In the genomic region with DNA sequence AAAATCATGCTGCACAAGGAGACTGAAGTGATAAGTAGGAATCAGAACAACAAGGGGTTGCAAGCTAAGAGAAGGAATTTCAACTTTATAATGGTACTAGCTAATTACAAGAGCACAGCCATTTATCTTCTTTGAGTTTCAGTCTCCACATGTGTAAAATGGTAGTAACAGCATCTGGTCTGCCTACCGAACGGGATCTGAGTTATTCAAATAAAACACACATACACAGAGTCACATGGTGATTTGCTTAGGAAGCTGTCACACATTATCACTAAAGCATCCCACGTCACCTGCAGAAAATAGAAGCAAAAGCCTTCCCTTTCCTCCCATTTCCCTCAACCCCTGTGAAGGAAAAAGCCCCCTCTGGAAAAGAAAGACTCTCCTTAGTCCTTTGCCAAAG, we compare ENCODE assay signal across 11 cellular contexts.
DNase-seq lines count a peak whose midpoint lies in the region; TF ChIP-seq lines count a peak whose summit lies in the region.
"Had no signal": no experiment of that assay in that cellular context is flagged by ENCODE, and none has a peak within 500 bp of the region (broad histone marks: within the 10 kb centered on the region; RNA-seq: fewer than 3 reads in every experiment).

No MANE protein-coding gene starts in this region.

- no peaks in the 10 kb centered on the region for H3K36me3 Mint-ChIP-seq in CD8-positive, alpha-beta memory T cell
- H3K36me3 Mint-ChIP-seq: CD4-positive, CD25-positive, alpha-beta regulatory T cell; IgD-negative memory B cell had no signal

- H3K4me2 ChIP-seq in BLaER1 treated with 17β-estradiol and CSF1 and Interleukin-3, amounts not matched to agents 10 nM and 100 nM: peak overlapping the region in 7 of 11 experiments; percentile 8 to 37 (median 16); a peak in 11 of 22 replicates
- H3K4me2 ChIP-seq in neural cell (ENCODE audit: low read length): peak overlapping the region; percentile 2

- H3K36me3 ChIP-seq in A673 (ENCODE audit: insufficient read depth, low read length, poor library complexity, severe bottlenecking) (no peaks in the 10 kb centered on the region), neural cell (ENCODE audit: insufficient read depth, low read length) (no peaks in the 10 kb centered on the region)
- no peaks in the 10 kb centered on the region for H3K36me3 ChIP-seq in BLaER1 treated with 17β-estradiol and CSF1 and Interleukin-3, amounts not matched to agents 10 nM and 100 nM
- H3K36me3 ChIP-seq in CD8-positive, alpha-beta memory T cell (ENCODE audit: insufficient read depth, low read length): no peaks in the 10 kb centered on the region

- H3K27me3 Mint-ChIP-seq in CD8-positive, alpha-beta memory T cell: peaks cover 0 to 4% of the 10 kb centered on the region in 2 donors
- H3K27me3 Mint-ChIP-seq: CD4-positive, CD25-positive, alpha-beta regulatory T cell had no signal

- no peaks in the 10 kb centered on the region for H3K27me3 ChIP-seq in A673 (replicated peaks; ENCODE audit: insufficient read depth, low read depth, low read length, poor library complexity)
- no peaks in the 10 kb centered on the region for H3K27me3 ChIP-seq in BLaER1 treated with 17β-estradiol and CSF1 and Interleukin-3, amounts not matched to agents 10 nM and 100 nM
- H3K27me3 ChIP-seq in neural cell (ENCODE audit: insufficient read depth, low read depth, low read length): no peaks in the 10 kb centered on the region
- H3K27me3 ChIP-seq in CD8-positive, alpha-beta memory T cell (ENCODE audit: insufficient read depth, low read length, poor library complexity, severe bottlenecking): no peaks in the 10 kb centered on the region

- H4K20me1 ChIP-seq in BLaER1 treated with 17β-estradiol and CSF1 and Interleukin-3, amounts not matched to agents 10 nM and 100 nM: no peaks in the 10 kb centered on the region
- H4K20me1 ChIP-seq in neural cell (ENCODE audit: insufficient read depth): no peaks in the 10 kb centered on the region

- no peak for TF ChIP-seq RAD21 in neural cell (conservative IDR thresholded peaks at IDR 0.05)

- H3K9me2 ChIP-seq in neural cell (ENCODE audit: insufficient read depth, low read length): no peaks in the 10 kb centered on the region

- H3K9me3 Mint-ChIP-seq in CD8-positive, alpha-beta memory T cell: no peaks in the 10 kb centered on the region
- H3K9me3 Mint-ChIP-seq: IgD-negative memory B cell had no signal

- no peak overlapping the region for H3K4me3 Mint-ChIP-seq in CD8-positive, alpha-beta memory T cell
- H3K4me3 Mint-ChIP-seq: CD4-positive, CD25-positive, alpha-beta regulatory T cell; IgD-negative memory B cell had no signal

- H3K79me2 ChIP-seq in neural cell (replicated peaks; ENCODE audit: insufficient read depth, low read length): no peaks in the 10 kb centered on the region

- H3F3A ChIP-seq in neural cell (ENCODE audit: insufficient read depth, low read length, poor library complexity, severe bottlenecking): no peaks in the 10 kb centered on the region

- H3K27ac ChIP-seq in A673 (ENCODE audit: low read depth, low read length, poor library complexity, severe bottlenecking) (peak overlapping the region; percentile 26), neural cell (ENCODE audit: low read length) (no peak overlapping the region)
- no peak overlapping the region for H3K27ac ChIP-seq in BLaER1 treated with 17β-estradiol and CSF1 and Interleukin-3, amounts not matched to agents 10 nM and 100 nM
- H3K27ac ChIP-seq in CD8-positive, alpha-beta memory T cell (ENCODE audit: low read depth, low read length): no peak overlapping the region

- peak overlapping the region; percentile 27 for H2AFZ ChIP-seq in neural cell (ENCODE audit: low read depth, low read length)

- TF ChIP-seq EP300 in neural cell (conservative IDR thresholded peaks at IDR 0.05; ENCODE audit: poor library complexity, severe bottlenecking): no peak

- CTCF ChIA-PET in A673 (lab: Charles Lee): no interaction called here
- CTCF ChIA-PET in CD8-positive, alpha-beta memory T cell (lab: Charles Lee): no interaction called here

- no peak overlapping the region for H3K9ac ChIP-seq in BLaER1 treated with 17β-estradiol and CSF1 and Interleukin-3, amounts not matched to agents 10 nM and 100 nM
- no peak overlapping the region for H3K9ac ChIP-seq in neural cell (ENCODE audit: low read length)

- H3K4me3 ChIP-seq in A673 (ENCODE audit: low read depth, low read length, poor library complexity, severe bottlenecking) (no peak overlapping the region), neural cell (ENCODE audit: low read length) (no peak overlapping the region)
- no peak overlapping the region for H3K4me3 ChIP-seq in BLaER1 treated with 17β-estradiol and CSF1 and Interleukin-3, amounts not matched to agents 10 nM and 100 nM
- no peak overlapping the region for H3K4me3 ChIP-seq in CD8-positive, alpha-beta memory T cell (ENCODE audit: low read length)

- no TSS peak for BruUV-seq in A673 (replicated peaks; lab: Mats Ljungman, UMichigan)

- peaks cover 30% of the 10 kb centered on the region for H3K4me1 ChIP-seq in A673 (ENCODE audit: insufficient read depth, low read length, poor library complexity, severe bottlenecking)
- peaks cover 0 to 25% (median 12%) of the 10 kb centered on the region in 10 experiments; a peak in 12 of 20 replicates for H3K4me1 ChIP-seq in BLaER1 treated with 17β-estradiol and CSF1 and Interleukin-3, amounts not matched to agents 10 nM and 100 nM
- no peaks in the 10 kb centered on the region for H3K4me1 ChIP-seq in CD8-positive, alpha-beta memory T cell (ENCODE audit: insufficient read depth, low read length)

- DNase-seq in A673 (ENCODE audit: low spot score): no peak
- peak; percentile 60 to 66 for DNase-seq in NCI-H526 (lab: John Stamatoyannopoulos, UW)
- DNase-seq in NCI-H2171 (lab: John Stamatoyannopoulos, UW): no peak
- no peak for DNase-seq in NCI-H2107 treated with DMSO at 0.1 percent for 48 hours (lab: John Stamatoyannopoulos, UW; ENCODE audit: unreplicated experiment)
- no peak for DNase-seq in CD8-positive, alpha-beta memory T cell
- DNase-seq: Calu3; CD4-positive, CD25-positive, alpha-beta regulatory T cell; DMS 273 treated with DMSO at 0.1 percent for 48 hours had no signal

- TF ChIP-seq CTCF in A673 (conservative IDR thresholded peaks at IDR 0.05; ENCODE audit: low read depth, low read length) (no peak), neural cell (IDR thresholded peaks at IDR 0.05; ENCODE audit: poor library complexity, severe bottlenecking) (no peak)

- H3K9me3 ChIP-seq in A673 (ENCODE audit: low read depth, low read length, poor library complexity, severe bottlenecking): no peaks in the 10 kb centered on the region
- H3K9me3 ChIP-seq in BLaER1 treated with 17β-estradiol and CSF1 and Interleukin-3, amounts not matched to agents 10 nM and 100 nM (replicated peaks in 1 of 11): no peaks in the 10 kb centered on the region
- no peaks in the 10 kb centered on the region for H3K9me3 ChIP-seq in neural cell (ENCODE audit: low read length)
- no peaks in the 10 kb centered on the region for H3K9me3 ChIP-seq in CD8-positive, alpha-beta memory T cell (ENCODE audit: low read length)

- intact Hi-C loops in A673 (cut with micrococcal nuclease; ENCODE audit: unreplicated experiment): loop anchor here (5.0 kb wide), 1 partner anchor 734 kb away; a partner anchor contains a TSS

- H3K27ac Mint-ChIP-seq in CD8-positive, alpha-beta memory T cell: no peak overlapping the region
- H3K27ac Mint-ChIP-seq: CD4-positive, CD25-positive, alpha-beta regulatory T cell; IgD-negative memory B cell had no signal

- POLR2A ChIA-PET in A673 (lab: Charles Lee; ENCODE audit: low non-redundant PET): no interaction called here
- POLR2A ChIA-PET in CD8-positive, alpha-beta memory T cell (lab: Charles Lee): no interaction called here

- no peaks in the 10 kb centered on the region for H3K4me1 Mint-ChIP-seq in CD8-positive, alpha-beta memory T cell
- H3K4me1 Mint-ChIP-seq: CD4-positive, CD25-positive, alpha-beta regulatory T cell; IgD-negative memory B cell had no signal

TF ChIP-seq in neural cell, 6 proteins besides CTCF, POLR2A, EP300 and RAD21:
- TF ChIP-seq SMC3 (conservative IDR thresholded peaks at IDR 0.05; ENCODE audit: poor library complexity) (no peak), EZH2 (IDR thresholded peaks at IDR 0.05; ENCODE audit: borderline replicate concordance, insufficient read depth, low read length, poor library complexity, severe bottlenecking) (no peak), TAF1 (IDR thresholded peaks at IDR 0.05; ENCODE audit: low read depth) (no peak), POLR2AphosphoS5 (IDR thresholded peaks at IDR 0.05) (no peak), MXI1 (conservative IDR thresholded peaks at IDR 0.05; ENCODE audit: poor library complexity, severe bottlenecking) (no peak)
- TF ChIP-seq, protein P1, sequence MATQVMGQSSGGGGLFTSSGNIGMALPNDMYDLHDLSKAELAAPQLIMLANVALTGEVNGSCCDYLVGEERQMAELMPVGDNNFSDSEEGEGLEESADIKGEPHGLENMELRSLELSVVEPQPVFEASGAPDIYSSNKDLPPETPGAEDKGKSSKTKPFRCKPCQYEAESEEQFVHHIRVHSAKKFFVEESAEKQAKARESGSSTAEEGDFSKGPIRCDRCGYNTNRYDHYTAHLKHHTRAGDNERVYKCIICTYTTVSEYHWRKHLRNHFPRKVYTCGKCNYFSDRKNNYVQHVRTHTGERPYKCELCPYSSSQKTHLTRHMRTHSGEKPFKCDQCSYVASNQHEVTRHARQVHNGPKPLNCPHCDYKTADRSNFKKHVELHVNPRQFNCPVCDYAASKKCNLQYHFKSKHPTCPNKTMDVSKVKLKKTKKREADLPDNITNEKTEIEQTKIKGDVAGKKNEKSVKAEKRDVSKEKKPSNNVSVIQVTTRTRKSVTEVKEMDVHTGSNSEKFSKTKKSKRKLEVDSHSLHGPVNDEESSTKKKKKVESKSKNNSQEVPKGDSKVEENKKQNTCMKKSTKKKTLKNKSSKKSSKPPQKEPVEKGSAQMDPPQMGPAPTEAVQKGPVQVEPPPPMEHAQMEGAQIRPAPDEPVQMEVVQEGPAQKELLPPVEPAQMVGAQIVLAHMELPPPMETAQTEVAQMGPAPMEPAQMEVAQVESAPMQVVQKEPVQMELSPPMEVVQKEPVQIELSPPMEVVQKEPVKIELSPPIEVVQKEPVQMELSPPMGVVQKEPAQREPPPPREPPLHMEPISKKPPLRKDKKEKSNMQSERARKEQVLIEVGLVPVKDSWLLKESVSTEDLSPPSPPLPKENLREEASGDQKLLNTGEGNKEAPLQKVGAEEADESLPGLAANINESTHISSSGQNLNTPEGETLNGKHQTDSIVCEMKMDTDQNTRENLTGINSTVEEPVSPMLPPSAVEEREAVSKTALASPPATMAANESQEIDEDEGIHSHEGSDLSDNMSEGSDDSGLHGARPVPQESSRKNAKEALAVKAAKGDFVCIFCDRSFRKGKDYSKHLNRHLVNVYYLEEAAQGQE (IDR thresholded peaks at IDR 0.05; ENCODE audit: borderline replicate concordance): no peak

Comparison
In these comparisons a context has a peak if more than half of its experiments do, and no peak if none do; other contexts are left out.
1. DNase-seq: peak in NCI-H526 (2 of 2); none in A673 (single experiment), NCI-H2171 (single experiment), NCI-H2107 treated with DMSO at 0.1 percent for 48 hours (single experiment) and CD8-positive, alpha-beta memory T cell (0 of 5).